ENCODE assay signal across 1 cellular context in genomic region chr1:50774759-50775351, GRCh38.
TF ChIP-seq lines count a peak whose summit lies in the region.

No MANE protein-coding gene starts in this region.

TF ChIP-seq in HepG2, 621 proteins besides CTCF, POLR2A, EP300 and RAD21 (continued from another document):
- TF ChIP-seq, protein P1, sequence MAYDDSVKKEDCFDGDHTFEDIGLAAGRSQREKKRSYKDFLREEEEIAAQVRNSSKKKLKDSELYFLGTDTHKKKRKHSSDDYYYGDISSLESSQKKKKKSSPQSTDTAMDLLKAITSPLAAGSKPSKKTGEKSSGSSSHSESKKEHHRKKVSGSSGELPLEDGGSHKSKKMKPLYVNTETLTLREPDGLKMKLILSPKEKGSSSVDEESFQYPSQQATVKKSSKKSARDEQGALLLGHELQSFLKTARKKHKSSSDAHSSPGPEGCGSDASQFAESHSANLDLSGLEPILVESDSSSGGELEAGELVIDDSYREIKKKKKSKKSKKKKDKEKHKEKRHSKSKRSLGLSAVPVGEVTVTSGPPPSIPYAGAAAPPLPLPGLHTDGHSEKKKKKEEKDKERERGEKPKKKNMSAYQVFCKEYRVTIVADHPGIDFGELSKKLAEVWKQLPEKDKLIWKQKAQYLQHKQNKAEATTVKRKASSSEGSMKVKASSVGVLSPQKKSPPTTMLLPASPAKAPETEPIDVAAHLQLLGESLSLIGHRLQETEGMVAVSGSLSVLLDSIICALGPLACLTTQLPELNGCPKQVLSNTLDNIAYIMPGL (CRISPR knock-in tag; IDR thresholded peaks at IDR 0.05; ENCODE audit: borderline replicate concordance in 1 of 2, low read depth in 1 of 2), result no peak
- TF ChIP-seq RFX3 (CRISPR knock-in tag; IDR thresholded peaks at IDR 0.05) (no peak), ELF3 (CRISPR knock-in tag; IDR thresholded peaks at IDR 0.05) (0 out of 2 replicates have a peak, but pooled peaks have one; percentile 50), SMC3 (IDR thresholded peaks at IDR 0.05; ENCODE audit: low read length) (peak; percentile 81)
